In genomic region chr18:14971461-14972185, GRCh38 we compare ENCODE assay signal across 18 cellular contexts.
DNase-seq lines count a peak whose midpoint lies in the region; FAIRE-seq and TF ChIP-seq lines count a peak whose summit lies in the region.
"Had no signal": no experiment of that assay in that cellular context is flagged by ENCODE, and none has a peak within 500 bp of the region (broad histone marks: within the 10 kb centered on the region; RNA-seq: fewer than 3 reads in every experiment).

No MANE protein-coding gene starts in this region.

- no peak overlapping the region for H2BK12ac ChIP-seq in trophoblast cell (ENCODE audit: low read length)

- no peak overlapping the region for H4K91ac ChIP-seq in trophoblast cell (ENCODE audit: low read depth, low read length)

- in situ Hi-C loops in transverse colon (cut with MboI; ENCODE audit: low pct_ligation_motif_present in 1 of 4, low pct_unique_long_range_greater_than_20kb in 1 of 4, low sequenced_read_pairs in 3 of 4) = no loop called here

- TF ChIP-seq CTCF in AG10803 (conservative IDR thresholded peaks at IDR 0.05; ENCODE audit: low read length) = no peak
- no peak for TF ChIP-seq CTCF in astrocyte (IDR thresholded peaks at IDR 0.05; ENCODE audit: insufficient read depth, low read depth, low read length)
- TF ChIP-seq CTCF in transverse colon (IDR thresholded peaks at IDR 0.05) = no peak

- no peak overlapping the region for H3K27ac Mint-ChIP-seq in astrocyte (ENCODE audit: unreplicated experiment)
- H3K27ac Mint-ChIP-seq: activated T-helper 17 cell treated with anti-CD3 and anti-CD28 coated beads, Interleukin-2, amount 50 U/mL, for 72 hours had no signal

- H3K9me3 ChIP-seq in astrocyte (ENCODE audit: insufficient read depth, low read depth, low read length) (no peaks in the 10 kb centered on the region), transverse colon (no peaks in the 10 kb centered on the region), trophoblast cell (ENCODE audit: insufficient read depth, low read depth, low read length) (peaks cover 25% of the 10 kb centered on the region)
- H3K9me3 ChIP-seq: gastroesophageal sphincter, pancreas had no signal

- H3K4me3 ChIP-seq in AG10803 (ENCODE audit: low read length) (no peak overlapping the region), astrocyte (ENCODE audit: insufficient read depth, low read depth, low read length) (no peak overlapping the region), mesendoderm (ENCODE audit: low read length) (no peak overlapping the region), transverse colon (no peak overlapping the region), trophoblast cell (ENCODE audit: low read depth, low read length) (no peak overlapping the region)
- H3K4me3 ChIP-seq: gastroesophageal sphincter, pancreas had no signal

- no peak overlapping the region for H2BK15ac ChIP-seq in mesendoderm (replicated peaks; ENCODE audit: low read depth)

- no peak overlapping the region for H3K14ac ChIP-seq in trophoblast cell (ENCODE audit: low read length)

- no peak overlapping the region for H3K23ac ChIP-seq in mesendoderm (ENCODE audit: low read length)
- H3K23ac ChIP-seq in trophoblast cell (ENCODE audit: low read length) = no peak overlapping the region

- H3K9me3 Mint-ChIP-seq in astrocyte (ENCODE audit: unreplicated experiment) = peaks cover 5% of the 10 kb centered on the region
- H3K9me3 Mint-ChIP-seq: activated T-helper 17 cell treated with anti-CD3 and anti-CD28 coated beads, Interleukin-2, amount 50 U/mL, for 72 hours had no signal

- no peaks in the 10 kb centered on the region for H3K4me1 ChIP-seq in astrocyte (ENCODE audit: insufficient read depth, low read length)
- H3K4me1 ChIP-seq in mesendoderm (ENCODE audit: control insufficient read depth, low read depth, low read length) = no peaks in the 10 kb centered on the region
- no peaks in the 10 kb centered on the region for H3K4me1 ChIP-seq in transverse colon
- H3K4me1 ChIP-seq in trophoblast cell (ENCODE audit: control insufficient read depth in 1 of 2, insufficient read depth in 2 of 2, low read length in 2 of 2) = no peaks in the 10 kb centered on the region
- H3K4me1 ChIP-seq: gastroesophageal sphincter, pancreas had no signal

- no peak overlapping the region for H4K5ac ChIP-seq in mesendoderm (ENCODE audit: low read length)

- no peak overlapping the region for H4K8ac ChIP-seq in mesendoderm (ENCODE audit: low read depth, low read length)
- H4K8ac ChIP-seq in trophoblast cell (ENCODE audit: low read depth, low read length) = no peak overlapping the region

- TF ChIP-seq EP300 in transverse colon (IDR thresholded peaks at IDR 0.05; ENCODE audit: low read depth) = no peak

- H2BK120ac ChIP-seq in mesendoderm (ENCODE audit: low read depth, low read length) = no peak overlapping the region
- no peak overlapping the region for H2BK120ac ChIP-seq in trophoblast cell (ENCODE audit: insufficient read depth, low read length, poor library complexity)

- H3K9ac ChIP-seq in astrocyte (ENCODE audit: low read length) (no peak overlapping the region), mesendoderm (ENCODE audit: low read length) (no peak overlapping the region), trophoblast cell (ENCODE audit: low read length) (no peak overlapping the region)

- H3K36me3 ChIP-seq in astrocyte (ENCODE audit: insufficient read depth, low read length) = no peaks in the 10 kb centered on the region
- H3K36me3 ChIP-seq in mesendoderm (ENCODE audit: control insufficient read depth, insufficient read depth, low read length) = no peaks in the 10 kb centered on the region
- no peaks in the 10 kb centered on the region for H3K36me3 ChIP-seq in transverse colon
- no peaks in the 10 kb centered on the region for H3K36me3 ChIP-seq in trophoblast cell (ENCODE audit: control insufficient read depth in 1 of 2, insufficient read depth in 2 of 2, low read length in 2 of 2)
- H3K36me3 ChIP-seq: gastroesophageal sphincter, pancreas had no signal

- H3K27me3 Mint-ChIP-seq in astrocyte (ENCODE audit: low read depth, unreplicated experiment) = no peaks in the 10 kb centered on the region
- H3K27me3 Mint-ChIP-seq: activated T-helper 17 cell treated with anti-CD3 and anti-CD28 coated beads, Interleukin-2, amount 50 U/mL, for 72 hours had no signal

- intact Hi-C loops in transverse colon (cut with DNase I; ENCODE audit: low total_unique reads) = no loop called here

- no CpG with 5 or more reads among the region's 5 CpGs for WGBS in mesendoderm (ENCODE audit: extremely low coverage, insufficient coverage, low lambda C conversion rate)
- WGBS in transverse colon (ENCODE audit: low coverage in 1 of 2), 2 donors = 40 to 73% methylated on average over 1 to 5 of the region's 5 CpGs
- no CpG with 5 or more reads among the region's 5 CpGs for WGBS in trophoblast cell (ENCODE audit: extremely low coverage, insufficient coverage, insufficient read length)

- H2AK5ac ChIP-seq in mesendoderm (ENCODE audit: low read length) (no peak overlapping the region), trophoblast cell (ENCODE audit: low read length) (no peak overlapping the region)

- no peak overlapping the region for H3K56ac ChIP-seq in mesendoderm (ENCODE audit: low read length)

- H4K20me1 ChIP-seq in astrocyte (ENCODE audit: insufficient read depth, low read length) = no peaks in the 10 kb centered on the region

- H3K4ac ChIP-seq in mesendoderm (ENCODE audit: low read depth, low read length) = no peak overlapping the region
- H3K4ac ChIP-seq in trophoblast cell (ENCODE audit: low read depth, low read length) = no peak overlapping the region

- H3K18ac ChIP-seq in mesendoderm (ENCODE audit: low read length) (no peak overlapping the region), trophoblast cell (ENCODE audit: low read length) (no peak overlapping the region)

- H2BK5ac ChIP-seq in mesendoderm (ENCODE audit: low read length) = no peak overlapping the region
- no peak overlapping the region for H2BK5ac ChIP-seq in trophoblast cell (ENCODE audit: low read depth, low read length, poor library complexity)

- H2AFZ ChIP-seq in astrocyte (ENCODE audit: low read depth, low read length) (no peak overlapping the region), trophoblast cell (ENCODE audit: insufficient read depth, low read length, poor library complexity) (no peak overlapping the region)

- H4K12ac ChIP-seq in trophoblast cell (ENCODE audit: low read depth, low read length) = no peak overlapping the region

- H3K27ac ChIP-seq in astrocyte (ENCODE audit: low read depth, low read length) (no peak overlapping the region), mesendoderm (ENCODE audit: low read depth, low read length) (no peak overlapping the region), transverse colon (no peak overlapping the region), trophoblast cell (ENCODE audit: low read depth, low read length) (no peak overlapping the region)
- H3K27ac ChIP-seq: gastroesophageal sphincter, pancreas had no signal

- DNase-seq in AG10803 (ENCODE audit: low read depth) (peak; percentile 69), HTR-8/SVneo (ENCODE audit: insufficient read length, low spot score) (peak; percentile 41), astrocyte (ENCODE audit: low read depth) (no peak), myocyte (ENCODE audit: low read depth) (peak; percentile 94), NCI-H510A treated with DMSO at 0.1 percent for 48 hours (lab: John Stamatoyannopoulos, UW) (no peak), mesendoderm (no peak), transverse colon (no peak), trophoblast cell (no peak)
- DNase-seq: activated CD4-positive, alpha-beta T cell treated with anti-CD3 and anti-CD28 coated beads, Interleukin-2, amount 50 U/mL, for 4 hours; DMS79; H7; Kasumi-1; midbrain; NCI-H2029; NCI-H774; pancreas had no signal

- H3K79me1 ChIP-seq in mesendoderm (ENCODE audit: low read length) (no peaks in the 10 kb centered on the region), trophoblast cell (ENCODE audit: low read length) (no peaks in the 10 kb centered on the region)

- H3K4me3 Mint-ChIP-seq in astrocyte (ENCODE audit: unreplicated experiment) = no peak overlapping the region
- H3K4me3 Mint-ChIP-seq: activated T-helper 17 cell treated with anti-CD3 and anti-CD28 coated beads, Interleukin-2, amount 50 U/mL, for 72 hours had no signal

- H3K4me2 ChIP-seq in astrocyte (ENCODE audit: low read length) (peak overlapping the region; percentile 16), mesendoderm (ENCODE audit: low read length) (no peak overlapping the region), trophoblast cell (ENCODE audit: low read length) (no peak overlapping the region)

- H3K79me2 ChIP-seq in astrocyte (ENCODE audit: insufficient read depth, low read length) = no peaks in the 10 kb centered on the region
- H3K79me2 ChIP-seq in mesendoderm (ENCODE audit: control insufficient read depth, insufficient read depth, low read length) = no peaks in the 10 kb centered on the region
- no peaks in the 10 kb centered on the region for H3K79me2 ChIP-seq in trophoblast cell (ENCODE audit: control insufficient read depth, insufficient read depth, low read length, poor library complexity)

- H3K36me3 Mint-ChIP-seq in astrocyte (ENCODE audit: low read depth, unreplicated experiment) = peaks cover 2% of the 10 kb centered on the region

- FAIRE-seq in HTR-8/SVneo (lab: Jason Lieb, UNC) (peak; percentile 63), astrocyte (lab: Jason Lieb, UNC) (peak; percentile 47)
- FAIRE-seq: pancreas had no signal

- H3K27me3 ChIP-seq in astrocyte (ENCODE audit: insufficient read depth, low read length) (no peaks in the 10 kb centered on the region), mesendoderm (ENCODE audit: insufficient read depth, low read length, poor library complexity) (no peaks in the 10 kb centered on the region), transverse colon (no peaks in the 10 kb centered on the region), trophoblast cell (ENCODE audit: insufficient read depth, low read length) (no peaks in the 10 kb centered on the region)
- H3K27me3 ChIP-seq: gastroesophageal sphincter, pancreas had no signal

- H3K4me1 Mint-ChIP-seq in astrocyte (ENCODE audit: low read depth, unreplicated experiment) = peaks cover 6% of the 10 kb centered on the region
- H3K4me1 Mint-ChIP-seq: activated T-helper 17 cell treated with anti-CD3 and anti-CD28 coated beads, Interleukin-2, amount 50 U/mL, for 72 hours had no signal

- no peak for TF ChIP-seq POLR2A in transverse colon (IDR thresholded peaks at IDR 0.05)

Comparison
In these comparisons a context has a peak if more than half of its experiments do, and no peak if none do; other contexts are left out.
1. DNase-seq: peak in AG10803 (single experiment), HTR-8/SVneo (single experiment) and myocyte (single experiment); none in astrocyte (single experiment), NCI-H510A treated with DMSO at 0.1 percent for 48 hours (single experiment), mesendoderm (single experiment), transverse colon (single experiment) and trophoblast cell (0 of 2).